1 cellular context compared by ENCODE assay signal in genomic region chr19:53177986-53178385, GRCh38.
TF ChIP-seq lines count a peak whose summit lies in the region.

No MANE protein-coding gene starts in this region.

TF ChIP-seq in SK-N-SH, 30 proteins besides CTCF, POLR2A, EP300 and RAD21 (continued from another document):
- peak; percentile 58; the same call in 1 of the 2 replicates for TF ChIP-seq REST (IDR thresholded peaks at IDR 0.05; ENCODE audit: low read depth, low read length)
